10 cellular contexts compared by ENCODE assay signal in the genomic region with DNA sequence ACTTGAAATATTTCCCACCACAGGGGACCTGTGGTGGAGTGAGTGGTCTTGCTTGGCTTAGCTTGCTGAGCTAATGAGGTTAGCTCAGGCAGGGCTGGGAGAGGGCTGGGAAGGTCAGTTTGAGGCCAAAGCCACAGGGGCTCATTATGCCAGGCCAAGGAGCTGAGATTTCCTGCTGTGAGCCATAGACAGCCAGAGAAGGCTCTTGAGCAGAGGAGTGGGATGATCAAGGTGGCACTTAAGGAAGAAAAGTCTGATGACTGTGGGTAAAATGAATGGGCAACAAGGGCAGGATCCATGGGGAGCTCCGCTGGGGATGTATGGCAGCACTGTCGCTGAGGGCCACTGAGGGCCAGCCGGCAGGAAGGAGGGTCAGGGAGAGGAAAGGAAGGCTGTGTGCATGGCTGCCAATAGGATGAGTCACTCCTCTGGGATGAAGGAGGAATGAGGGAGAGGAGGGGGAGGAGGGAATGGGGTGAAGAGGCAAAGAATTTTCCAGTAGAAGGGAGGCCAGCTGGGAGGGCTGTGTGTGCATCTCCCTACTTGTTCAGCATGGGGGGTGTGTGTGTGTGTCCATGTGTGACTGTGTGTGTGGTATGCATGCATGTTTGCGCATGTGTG. TPM values are rescaled to one million over a fixed set of nuclear protein-coding genes. Genes with fewer than 3 reads are reported as not detected.
DNase-seq lines count a peak whose midpoint lies in the region; ATAC-seq and TF ChIP-seq lines count a peak whose summit lies in the region.
"Had no signal": no experiment of that assay in that cellular context is flagged by ENCODE, and none has a peak within 500 bp of the region (broad histone marks: within the 10 kb centered on the region; RNA-seq: fewer than 3 reads in every experiment).

No MANE protein-coding gene starts in this region.

- peak overlapping the region; percentile 86 for H3K27ac ChIP-seq in RWPE1

- H3K36me3 Mint-ChIP-seq in activated T-cell treated with anti-CD3 and anti-CD28 coated beads, Interleukin-2, amount 50 U/mL, for 4 hours (ENCODE audit: insufficient read depth) = no peaks in the 10 kb centered on the region
- no peaks in the 10 kb centered on the region for H3K36me3 Mint-ChIP-seq in activated T-cell treated with anti-CD3 and anti-CD28 coated beads, Interleukin-2, amount 50 U/mL, for 72 hours (ENCODE audit: insufficient read depth in 2 of 2)

- no peak for TF ChIP-seq CTCF in RWPE1 (conservative IDR thresholded peaks at IDR 0.05; ENCODE audit: low read depth)
- no peak for TF ChIP-seq CTCF in foreskin fibroblast (IDR thresholded peaks at IDR 0.05; ENCODE audit: low read depth, low read length)

- H3K4me3 Mint-ChIP-seq in activated T-cell treated with anti-CD3 and anti-CD28 coated beads, Interleukin-2, amount 50 U/mL, for 4 hours = no peak overlapping the region
- no peak overlapping the region for H3K4me3 Mint-ChIP-seq in activated T-cell treated with anti-CD3 and anti-CD28 coated beads, Interleukin-2, amount 50 U/mL, for 72 hours
- H3K4me3 Mint-ChIP-seq: T-helper 1 cell treated with Interleukin-12 subunit alpha and Interleukin-12 subunit beta and Interleukin-4 antibody, amounts not matched to agents 30 μg/mL and 1 μg/mL, for 36 hours had no signal

- CTCF ChIA-PET in RWPE1 (lab: Yijun Ruan, JAX) = interaction anchor here (0.6 kb wide), 1 partner anchor 21 kb away, joined by 3 read pairs; no protein-coding TSS in a partner anchor

- POLR2A ChIA-PET in RWPE1 (lab: Yijun Ruan, JAX; ENCODE audit: low non-redundant PET) = no interaction called here

- no peaks in the 10 kb centered on the region for H3K4me1 Mint-ChIP-seq in activated T-cell treated with anti-CD3 and anti-CD28 coated beads, Interleukin-2, amount 50 U/mL, for 4 hours (ENCODE audit: low read depth)
- no peaks in the 10 kb centered on the region for H3K4me1 Mint-ChIP-seq in activated T-cell treated with anti-CD3 and anti-CD28 coated beads, Interleukin-2, amount 50 U/mL, for 72 hours (ENCODE audit: low read depth)

- peaks cover 9% of the 10 kb centered on the region for H3K27me3 Mint-ChIP-seq in activated T-cell treated with anti-CD3 and anti-CD28 coated beads, Interleukin-2, amount 50 U/mL, for 4 hours (ENCODE audit: low read depth)
- peaks cover 19% of the 10 kb centered on the region for H3K27me3 Mint-ChIP-seq in activated T-cell treated with anti-CD3 and anti-CD28 coated beads, Interleukin-2, amount 50 U/mL, for 72 hours (ENCODE audit: low read depth)

- no peaks in the 10 kb centered on the region for H3K9me3 Mint-ChIP-seq in activated T-cell treated with anti-CD3 and anti-CD28 coated beads, Interleukin-2, amount 50 U/mL, for 4 hours
- H3K9me3 Mint-ChIP-seq in activated T-cell treated with anti-CD3 and anti-CD28 coated beads, Interleukin-2, amount 50 U/mL, for 72 hours = no peaks in the 10 kb centered on the region
- H3K9me3 Mint-ChIP-seq: T-helper 1 cell treated with Interleukin-12 subunit alpha and Interleukin-12 subunit beta and Interleukin-4 antibody, amounts not matched to agents 30 μg/mL and 1 μg/mL, for 36 hours had no signal

- DNase-seq in COLO829 (ENCODE audit: low spot score) = peak; percentile 46
- peak; percentile 71 for DNase-seq in RWPE1 (ENCODE audit: low spot score)
- peak; percentile 82 to 91 for DNase-seq in foreskin fibroblast
- peak; percentile 66 for DNase-seq in non-pigmented ciliary epithelial cell (ENCODE audit: low read depth)
- DNase-seq in activated T-cell treated with anti-CD3 and anti-CD28 coated beads, Interleukin-2, amount 50 U/mL, for 4 hours = no peak
- no peak for DNase-seq in activated T-cell treated with anti-CD3 and anti-CD28 coated beads, Interleukin-2, amount 50 U/mL, for 72 hours
- no peak for DNase-seq in stimulated activated CD4-positive, alpha-beta T cell treated with anti-CD3 and anti-CD28 coated beads, Interleukin-4, amount 100 ng/mL, for 1 hour
- DNase-seq in NCI-H2196 (lab: John Stamatoyannopoulos, UW; ENCODE audit: unreplicated experiment) = no peak

- no peak for ATAC-seq in activated T-cell treated with anti-CD3 and anti-CD28 coated beads, Interleukin-2, amount 50 U/mL, for 4 hours
- no peak for ATAC-seq in activated T-cell treated with anti-CD3 and anti-CD28 coated beads, Interleukin-2, amount 50 U/mL, for 72 hours (replicated peaks in 1 of 2)

- H3K27ac Mint-ChIP-seq in activated T-cell treated with anti-CD3 and anti-CD28 coated beads, Interleukin-2, amount 50 U/mL, for 72 hours = no peak overlapping the region
- H3K27ac Mint-ChIP-seq: T-helper 1 cell treated with Interleukin-12 subunit alpha and Interleukin-12 subunit beta and Interleukin-4 antibody, amounts not matched to agents 30 μg/mL and 1 μg/mL, for 36 hours had no signal

- no peak overlapping the region for H3K4me3 ChIP-seq in foreskin fibroblast (ENCODE audit: low read depth in 1 of 2, low read length in 2 of 2)

RNA-seq across cellular contexts. Expression of gene ZNF488, which starts 18.7 kb away (rescaled TPM):
- under 1 TPM in 1 of 3 donors, not detected in 2; 0.10 TPM for total RNA-seq in activated T-cell treated with anti-CD3 and anti-CD28 coated beads, Interleukin-2, amount 50 U/mL, for 4 hours
- under 1 TPM; 0.36 to 0.46 TPM for total RNA-seq in activated T-cell treated with anti-CD3 and anti-CD28 coated beads, Interleukin-2, amount 50 U/mL, for 72 hours
- total RNA-seq: G401 had no signal

RNA-seq across cellular contexts. Expression of gene RBP3, which starts 54.6 kb away (rescaled TPM):
- total RNA-seq in activated T-cell treated with anti-CD3 and anti-CD28 coated beads, Interleukin-2, amount 50 U/mL, for 4 hours = not detected
- not detected for total RNA-seq in activated T-cell treated with anti-CD3 and anti-CD28 coated beads, Interleukin-2, amount 50 U/mL, for 72 hours
- total RNA-seq: G401 had no signal

Comparison
In these comparisons a context has a peak if more than half of its experiments do, and no peak if none do; other contexts are left out.
1. DNase-seq: peak in COLO829 (single experiment), RWPE1 (single experiment), foreskin fibroblast (2 of 2) and non-pigmented ciliary epithelial cell (single experiment); none in activated T-cell treated with anti-CD3 and anti-CD28 coated beads, Interleukin-2, amount 50 U/mL, for 4 hours (single experiment), activated T-cell treated with anti-CD3 and anti-CD28 coated beads, Interleukin-2, amount 50 U/mL, for 72 hours (0 of 2), stimulated activated CD4-positive, alpha-beta T cell treated with anti-CD3 and anti-CD28 coated beads, Interleukin-4, amount 100 ng/mL, for 1 hour (single experiment) and NCI-H2196 (single experiment).